8 cellular contexts compared by ENCODE assay signal in the genomic region with DNA sequence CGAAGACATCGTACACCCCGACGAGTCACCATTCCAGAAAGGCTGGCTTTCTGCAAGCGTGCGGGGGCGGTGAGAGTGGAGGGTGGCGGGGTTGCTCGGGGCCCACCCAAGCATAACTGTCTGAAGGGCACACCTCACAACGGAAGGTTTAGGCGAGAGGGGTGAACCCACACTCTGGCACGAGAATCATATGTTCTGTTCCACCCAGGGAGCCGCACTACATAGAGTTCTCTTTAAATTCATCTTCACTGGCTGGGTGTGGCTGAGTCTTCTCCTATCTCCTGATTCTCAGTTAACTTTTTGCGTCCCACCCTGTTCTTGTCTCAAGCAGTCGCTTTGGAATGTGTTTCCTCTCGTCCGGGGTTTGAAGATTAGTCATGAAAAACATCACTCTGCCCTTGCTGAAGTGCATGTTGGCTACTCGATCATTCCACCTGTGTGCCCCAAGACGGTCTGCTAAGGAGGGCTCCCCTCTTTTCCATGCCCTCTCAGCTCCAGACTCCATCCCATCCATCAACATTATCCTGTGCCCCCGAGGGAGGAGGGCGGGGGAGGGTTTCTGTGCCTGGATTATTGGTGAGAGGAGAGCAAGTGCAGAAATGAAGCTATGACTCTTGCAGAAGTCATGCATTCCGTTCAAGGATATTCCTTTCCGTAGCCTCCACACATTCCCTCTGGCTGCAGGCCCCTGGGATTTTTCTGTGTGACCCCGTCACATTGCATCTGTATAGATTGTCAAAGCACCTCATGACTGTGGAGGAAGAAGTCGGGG. TPM values are rescaled to one million over a fixed set of nuclear protein-coding genes. Genes with fewer than 3 reads are reported as not detected.
DNase-seq lines count a peak whose midpoint lies in the region; ATAC-seq, FAIRE-seq and TF ChIP-seq lines count a peak whose summit lies in the region.

No MANE protein-coding gene starts in this region.

- CTCF ChIA-PET in naive thymus-derived CD4-positive, alpha-beta T cell (lab: Charles Lee): interaction anchor here (0.7 to 4.1 kb wide), 13 partner anchors 10 to 167 kb away, joined by 3 to 60 read pairs (median 6); no protein-coding TSS in a partner anchor

- no peak for FAIRE-seq in GM12892 (lab: Jason Lieb, UNC)

- no peak for TF ChIP-seq CTCF in MM.1S (IDR thresholded peaks at IDR 0.05; ENCODE audit: low read length)

- H3K9me3 ChIP-seq in MM.1S (replicated peaks; ENCODE audit: insufficient read depth, low read length) (no peaks in the 10 kb centered on the region), endocrine pancreas (ENCODE audit: control insufficient read depth, low read length) (no peaks in the 10 kb centered on the region)
- H3K9me3 ChIP-seq in naive thymus-derived CD4-positive, alpha-beta T cell (ENCODE audit: control insufficient read depth in 2 of 3, low read length in 3 of 3): no peaks in the 10 kb centered on the region

- H3K36me3 ChIP-seq in MM.1S (replicated peaks; ENCODE audit: insufficient read depth, low read length) (no peaks in the 10 kb centered on the region), endocrine pancreas (ENCODE audit: control insufficient read depth, insufficient read depth, low read length) (no peaks in the 10 kb centered on the region)
- H3K36me3 ChIP-seq in naive thymus-derived CD4-positive, alpha-beta T cell (ENCODE audit: control insufficient read depth in 2 of 3, insufficient read depth in 3 of 3, low read length in 3 of 3): no peaks in the 10 kb centered on the region

- peaks cover 6 to 15% (median 9%) of the 10 kb centered on the region in 7 donors for H3K4me1 Mint-ChIP-seq in naive thymus-derived CD4-positive, alpha-beta T cell

- H3K27ac Mint-ChIP-seq in naive thymus-derived CD4-positive, alpha-beta T cell: peak overlapping the region in 3 of 9 donors; percentile 67 to 75 (median 73)

- no peaks in the 10 kb centered on the region for H3K79me2 ChIP-seq in MM.1S (ENCODE audit: low read length)

- no peaks in the 10 kb centered on the region for H4K20me1 ChIP-seq in MM.1S (ENCODE audit: insufficient read depth, low read length)

- ATAC-seq in naive thymus-derived CD4-positive, alpha-beta T cell: no peak
- no peak for ATAC-seq in HG03097 (IDR thresholded peaks at IDR 0.05; ENCODE audit: low FRiP score, unreplicated experiment)

- no peaks in the 10 kb centered on the region for H3F3A ChIP-seq in MM.1S (ENCODE audit: insufficient read depth, low read length)

- no peak for TF ChIP-seq POLR2A in GM12892 (IDR thresholded peaks at IDR 0.05; ENCODE audit: low read depth, low read length)

- H3K4me3 Mint-ChIP-seq in naive thymus-derived CD4-positive, alpha-beta T cell: peak overlapping the region in 9 of 10 donors; percentile 24 to 71 (median 63)

- H3K9me2 ChIP-seq in MM.1S (replicated peaks; ENCODE audit: insufficient read depth, low read length): no peaks in the 10 kb centered on the region

- H3K27ac ChIP-seq in MM.1S (ENCODE audit: low read length): no peak overlapping the region
- no peak overlapping the region for H3K27ac ChIP-seq in naive thymus-derived CD4-positive, alpha-beta T cell (ENCODE audit: low read depth, low read length)

- H3K4me1 ChIP-seq in MM.1S (ENCODE audit: low read length) (peaks cover 9% of the 10 kb centered on the region), endocrine pancreas (ENCODE audit: control insufficient read depth, insufficient read depth, low read length) (no peaks in the 10 kb centered on the region)
- peaks cover 3 to 5% of the 10 kb centered on the region in 2 donors for H3K4me1 ChIP-seq in naive thymus-derived CD4-positive, alpha-beta T cell (ENCODE audit: control insufficient read depth in 2 of 2, insufficient read depth in 2 of 2, low read length in 2 of 2)

- 0 out of 2 replicates have a peak overlapping the region, but pooled peaks have one; percentile 85 for H3K4me3 ChIP-seq in MM.1S (ENCODE audit: low read length)
- H3K4me3 ChIP-seq in endocrine pancreas (ENCODE audit: control insufficient read depth, insufficient read depth, low read length): no peak overlapping the region
- no peak overlapping the region for H3K4me3 ChIP-seq in naive thymus-derived CD4-positive, alpha-beta T cell (ENCODE audit: low read length)

- peak overlapping the region; percentile 100 for H2AFZ ChIP-seq in MM.1S (ENCODE audit: low read length)

- peak; percentile 68 for DNase-seq in A172 (ENCODE audit: low spot score)
- no peak for DNase-seq in MM.1S
- DNase-seq in naive thymus-derived CD4-positive, alpha-beta T cell: no peak
- DNase-seq in stimulated activated CD4-positive, alpha-beta T cell treated with anti-CD3 and anti-CD28 coated beads, Interleukin-2, amount 100 ng/mL, for 48 hours: no peak
- DNase-seq in foreskin melanocyte: no peak
- no peak for DNase-seq in GM12892 (ENCODE audit: insufficient read length)

- no peaks in the 10 kb centered on the region for H3K27me3 ChIP-seq in MM.1S (replicated peaks; ENCODE audit: insufficient read depth, low read length)
- H3K27me3 ChIP-seq in endocrine pancreas (ENCODE audit: control insufficient read depth, insufficient read depth, low read length): no peaks in the 10 kb centered on the region
- H3K27me3 ChIP-seq in naive thymus-derived CD4-positive, alpha-beta T cell (ENCODE audit: control insufficient read depth in 2 of 2, insufficient read depth in 2 of 2, low read length in 2 of 2): peaks cover 0 to 5% of the 10 kb centered on the region in 2 donors

- H3K27me3 Mint-ChIP-seq in naive thymus-derived CD4-positive, alpha-beta T cell: peaks cover 7 to 46% (median 22%) of the 10 kb centered on the region in 5 donors

- no peaks in the 10 kb centered on the region for H3K9me3 Mint-ChIP-seq in naive thymus-derived CD4-positive, alpha-beta T cell

- H3K4me2 ChIP-seq in MM.1S (ENCODE audit: low read depth, low read length): peak overlapping the region; percentile 98; the same call in 1 of the 2 replicates

- intact Hi-C loops in naive thymus-derived CD4-positive, alpha-beta T cell (cut with micrococcal nuclease): loop anchor here in 1 of 2 donors (10.0 kb wide), 1 partner anchor 250 kb away; no protein-coding TSS in a partner anchor

- H3K9ac ChIP-seq in MM.1S (ENCODE audit: low read length): no peak overlapping the region; the same call in 1 of the 2 replicates
- peak overlapping the region; percentile 67 for H3K9ac ChIP-seq in endocrine pancreas (ENCODE audit: control insufficient read depth, insufficient read depth, low read length)

- H3K36me3 Mint-ChIP-seq in naive thymus-derived CD4-positive, alpha-beta T cell: no peaks in the 10 kb centered on the region

- POLR2A ChIA-PET in naive thymus-derived CD4-positive, alpha-beta T cell (lab: Charles Lee): interaction anchor here (1.0 to 3.3 kb wide), 6 partner anchors 44 to 251 kb away, joined by 3 to 18 read pairs (median 10); no protein-coding TSS in a partner anchor

RNA-seq across cellular contexts. Expression of a gene that starts 53.5 kb away (rescaled TPM):
- 0.22 and 0.76 TPM in 2 replicates for total RNA-seq in A172 (2014; rRNA removed; shearing (Covaris generic))
- total RNA-seq in naive thymus-derived CD4-positive, alpha-beta T cell: 1 to 10 TPM in 1 of 5 experiments, under 1 TPM in 3, not detected in 1; 0.02 to 3.4 (median 0.39) TPM
- polyA plus RNA-seq in naive thymus-derived CD4-positive, alpha-beta T cell: not detected
- not detected for polyA plus RNA-seq in GM12892 (2012; ENCODE audit: missing spikeins)
